ENCODE assay signal across 8 cellular contexts in the genomic region with DNA sequence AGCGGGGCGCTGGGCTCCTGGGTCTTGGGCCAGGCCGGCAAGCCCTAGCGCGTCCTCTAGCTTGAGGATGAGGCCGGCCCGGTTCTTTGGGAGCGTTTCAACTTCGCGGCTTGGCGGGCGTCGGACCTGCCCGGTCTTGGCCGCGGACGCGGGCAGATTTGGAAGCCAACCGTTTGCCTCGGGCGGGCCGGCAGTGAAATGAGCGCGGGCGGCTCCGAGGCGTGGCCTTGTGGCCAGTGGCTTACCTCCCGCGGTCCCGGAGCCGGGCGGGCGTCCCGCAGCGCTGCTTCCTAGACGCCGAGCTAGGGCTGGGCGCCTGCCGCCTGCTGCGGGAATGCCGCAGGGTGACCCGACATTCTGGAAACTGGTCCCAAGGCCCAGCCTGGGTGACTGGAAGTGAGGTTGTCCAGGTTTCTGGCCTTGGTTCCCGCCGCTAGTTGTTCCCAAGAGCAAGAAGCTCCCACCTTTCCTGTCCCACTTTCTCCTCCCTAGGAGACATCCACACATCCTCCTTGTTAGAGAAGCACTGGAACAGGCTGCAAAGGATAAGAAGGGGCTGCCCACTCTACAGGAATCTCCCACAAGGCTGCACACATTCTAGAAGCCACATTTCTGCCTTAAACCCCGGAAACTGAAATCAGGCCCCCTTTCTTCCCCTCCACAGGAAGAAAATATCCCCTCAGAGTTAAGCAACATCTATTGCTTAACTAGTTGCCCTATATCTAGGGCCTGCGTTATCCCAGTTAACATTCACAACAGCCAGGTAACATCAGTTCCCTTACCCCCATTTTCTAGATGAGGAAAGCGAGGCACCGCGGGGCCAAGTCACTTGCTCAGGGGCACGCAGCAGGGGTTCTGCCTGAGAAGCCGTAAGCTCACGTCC. TPM values are rescaled to one million over a fixed set of nuclear protein-coding genes. Genes with fewer than 3 reads are reported as not detected.
DNase-seq lines count a peak whose midpoint lies in the region; ATAC-seq and TF ChIP-seq lines count a peak whose summit lies in the region.

No MANE protein-coding gene starts in this region.

- TF ChIP-seq CTCF in NB4 (IDR thresholded peaks at IDR 0.05; ENCODE audit: low read depth, low read length) (no peak), coronary artery (IDR thresholded peaks at IDR 0.05) (no peak), parathyroid adenoma (IDR thresholded peaks at IDR 0.05) (no peak), omental fat pad (IDR thresholded peaks at IDR 0.05) (no peak)

- no peaks in the 10 kb centered on the region for H3K79me2 ChIP-seq in parathyroid adenoma

- peak; percentile 32 for TF ChIP-seq POLR2A in NB4 (IDR thresholded peaks at IDR 0.05; ENCODE audit: extremely low read depth, insufficient read length)

- ATAC-seq in omental fat pad (ENCODE audit: low FRiP score), result no peak

- H3K4me1 ChIP-seq in parathyroid adenoma, result peaks cover 8% of the 10 kb centered on the region

- no peak overlapping the region for H2AFZ ChIP-seq in parathyroid adenoma

- H3K27me3 ChIP-seq in parathyroid adenoma (ENCODE audit: control insufficient read depth, insufficient read depth, low read length), result peaks cover 16% of the 10 kb centered on the region

- H3K36me3 ChIP-seq in parathyroid adenoma (ENCODE audit: control insufficient read depth, insufficient read depth, low read length), result no peaks in the 10 kb centered on the region

- peak overlapping the region; percentile 66 for H3K4me2 ChIP-seq in parathyroid adenoma (ENCODE audit: low read length)

- H3K9ac ChIP-seq in parathyroid adenoma, result no peak overlapping the region

- intact Hi-C loops in head of caudate nucleus (cut with DNase I), result no loop called here

- H3K4me3 ChIP-seq in NB4 (ENCODE audit: low read depth, low read length) (peak overlapping the region; percentile 51), coronary artery (peak overlapping the region; percentile 4), parathyroid adenoma (ENCODE audit: low read depth, low read length) (peak overlapping the region; percentile 30)

- DNase-seq in DMS53 (lab: John Stamatoyannopoulos, UW) (peak; percentile 69), DMS53 treated with DMSO at 0.1 percent for 48 hours (lab: John Stamatoyannopoulos, UW; ENCODE audit: unreplicated experiment) (no peak), NB4 (ENCODE audit: low read depth) (peak; percentile 71), coronary artery (ENCODE audit: low spot score) (no peak), head of caudate nucleus (no peak), inferior parietal cortex (ENCODE audit: extremely low spot score) (no peak), omental fat pad (ENCODE audit: low spot score) (no peak)

- H3K9me3 ChIP-seq in parathyroid adenoma (ENCODE audit: control insufficient read depth, low read length), result no peaks in the 10 kb centered on the region

- H3K27ac ChIP-seq in coronary artery (no peak overlapping the region), parathyroid adenoma (no peak overlapping the region)

RNA-seq across cellular contexts. Expression of a gene that starts 4.5 kb away (rescaled TPM):
- 1 to 10 TPM in 2 of 4 donors, under 1 TPM in 2; 0.88 to 2.2 (median 1.2) TPM for total RNA-seq in omental fat pad

RNA-seq across cellular contexts. Expression of a gene that starts 23.4 kb away (rescaled TPM):
- total RNA-seq in omental fat pad, result 1 to 10 TPM in 2 of 4 donors, under 1 TPM in 2; 0.28 to 5.2 (median 1.5) TPM

RNA-seq across cellular contexts. Expression of a gene that starts 37.8 kb away (rescaled TPM):
- total RNA-seq in omental fat pad, result 10 to 100 TPM in 2 of 4 donors, 1 to 10 TPM in 2; 5.5 to 16.6 (median 10.6) TPM

Comparison
In these comparisons a context has a peak if more than half of its experiments do, and no peak if none do; other contexts are left out.
1. DNase-seq: peak in DMS53 (single experiment) and NB4 (single experiment); none in DMS53 treated with DMSO at 0.1 percent for 48 hours (single experiment), coronary artery (single experiment), head of caudate nucleus (0 of 42), inferior parietal cortex (single experiment) and omental fat pad (single experiment).
2. Peak in every context shown above with its lines, with median percentiles within 50 percentile points of each other: H3K4me3 ChIP-seq.